ENCODE assay signal across 1 cellular context in genomic region chr2:85538507-85539360, GRCh38.
TF ChIP-seq lines count a peak whose summit lies in the region.

Gene MAT2A, plus strand, starts transcription at chr2:85539168. Its CDS starts 120 bp downstream, at chr2:85539288.

TF ChIP-seq in K562, 482 proteins besides CTCF, POLR2A, EP300 and RAD21 (continued from another document):
- TF ChIP-seq MXD1 (CRISPR knock-in tag; IDR thresholded peaks at IDR 0.05; ENCODE audit: borderline replicate concordance, poor library complexity, severe bottlenecking), result no peak
- TF ChIP-seq GTF2E2 (tag; IDR thresholded peaks at IDR 0.05), result peak; percentile 98
- peak; percentile 96 for TF ChIP-seq MBD2 (IDR thresholded peaks at IDR 0.05; ENCODE audit: borderline replicate concordance, low read depth)
- 0 out of 2 replicates have a peak, but pooled peaks have one; percentile 6 for TF ChIP-seq CEBPG (CRISPR knock-in tag; IDR thresholded peaks at IDR 0.05)
- TF ChIP-seq CEBPG (tag; conservative IDR thresholded peaks at IDR 0.05 in 1 of 2, IDR thresholded peaks at IDR 0.05 in 1 of 2), result no peak
- TF ChIP-seq ZBTB33 (CRISPR knock-in tag; IDR thresholded peaks at IDR 0.05), result no peak; the same call in none of the 2 replicates
- 0 out of 2 replicates have a peak, but pooled peaks have one; percentile 59 for TF ChIP-seq ZNF175 (CRISPR knock-in tag; IDR thresholded peaks at IDR 0.05; ENCODE audit: low read depth)
- no peak for TF ChIP-seq MCM2 (IDR thresholded peaks at IDR 0.05; ENCODE audit: low read depth)
- peak; percentile 96 for TF ChIP-seq NELFE (IDR thresholded peaks at IDR 0.05; ENCODE audit: insufficient read depth, insufficient read length)
- TF ChIP-seq CHD7 (IDR thresholded peaks at IDR 0.05; ENCODE audit: low read depth, low read length), result no peak
- TF ChIP-seq NR2F6 (CRISPR knock-in tag; IDR thresholded peaks at IDR 0.05), result no peak
- peak; percentile 96 for TF ChIP-seq HNRNPLL (IDR thresholded peaks at IDR 0.05; ENCODE audit: low read depth, low read length, poor library complexity, severe bottlenecking)
- TF ChIP-seq HCFC1 (IDR thresholded peaks at IDR 0.05; ENCODE audit: low read depth, low read length), result peak; percentile 54
- TF ChIP-seq, protein P1, sequence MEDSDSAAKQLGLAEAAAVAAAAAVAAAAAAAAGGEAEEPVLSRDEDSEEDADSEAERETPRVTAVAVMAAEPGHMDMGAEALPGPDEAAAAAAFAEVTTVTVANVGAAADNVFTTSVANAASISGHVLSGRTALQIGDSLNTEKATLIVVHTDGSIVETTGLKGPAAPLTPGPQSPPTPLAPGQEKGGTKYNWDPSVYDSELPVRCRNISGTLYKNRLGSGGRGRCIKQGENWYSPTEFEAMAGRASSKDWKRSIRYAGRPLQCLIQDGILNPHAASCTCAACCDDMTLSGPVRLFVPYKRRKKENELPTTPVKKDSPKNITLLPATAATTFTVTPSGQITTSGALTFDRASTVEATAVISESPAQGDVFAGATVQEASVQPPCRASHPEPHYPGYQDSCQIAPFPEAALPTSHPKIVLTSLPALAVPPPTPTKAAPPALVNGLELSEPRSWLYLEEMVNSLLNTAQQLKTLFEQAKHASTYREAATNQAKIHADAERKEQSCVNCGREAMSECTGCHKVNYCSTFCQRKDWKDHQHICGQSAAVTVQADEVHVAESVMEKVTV (CRISPR knock-in tag; IDR thresholded peaks at IDR 0.05), result 0 out of 2 replicates have a peak, but pooled peaks have one; percentile 26
- TF ChIP-seq ZBTB8A (IDR thresholded peaks at IDR 0.05; ENCODE audit: partially characterized antibody), result no peak
- TF ChIP-seq MCM7 (IDR thresholded peaks at IDR 0.05), result no peak
- peak; percentile 75; the same call in 1 of the 2 replicates for TF ChIP-seq CREB3L1 (IDR thresholded peaks at IDR 0.05; ENCODE audit: borderline replicate concordance, low read depth)
- TF ChIP-seq ZNF507 (tag; conservative IDR thresholded peaks at IDR 0.05), result no peak
- TF ChIP-seq ZC3H4 (CRISPR knock-in tag; IDR thresholded peaks at IDR 0.05; ENCODE audit: borderline replicate concordance), result 0 out of 2 replicates have a peak, but pooled peaks have one; percentile 45
- peak; percentile 82 for TF ChIP-seq SIRT6 (IDR thresholded peaks at IDR 0.05; ENCODE audit: low read depth, low read length)
- TF ChIP-seq KLF16 (IDR thresholded peaks at IDR 0.05), result 0 out of 2 replicates have a peak, but pooled peaks have one; percentile 19
- TF ChIP-seq SMAD3 (CRISPR knock-in tag; conservative IDR thresholded peaks at IDR 0.05), result no peak
- no peak for TF ChIP-seq ZFP36 (IDR thresholded peaks at IDR 0.05; ENCODE audit: low read depth, low read length, partially characterized antibody)
- no peak; the same call in 1 of the 2 replicates for TF ChIP-seq ZNF644 (tag; IDR thresholded peaks at IDR 0.05; ENCODE audit: low read depth)
- TF ChIP-seq MAFF (IDR thresholded peaks at IDR 0.05; ENCODE audit: low read length), result peak; percentile 42; the same call in 1 of the 2 replicates
- peak; percentile 97 for TF ChIP-seq SMAD1 (IDR thresholded peaks at IDR 0.05; ENCODE audit: low read depth, low read length, partially characterized antibody)
